In the genomic region with DNA sequence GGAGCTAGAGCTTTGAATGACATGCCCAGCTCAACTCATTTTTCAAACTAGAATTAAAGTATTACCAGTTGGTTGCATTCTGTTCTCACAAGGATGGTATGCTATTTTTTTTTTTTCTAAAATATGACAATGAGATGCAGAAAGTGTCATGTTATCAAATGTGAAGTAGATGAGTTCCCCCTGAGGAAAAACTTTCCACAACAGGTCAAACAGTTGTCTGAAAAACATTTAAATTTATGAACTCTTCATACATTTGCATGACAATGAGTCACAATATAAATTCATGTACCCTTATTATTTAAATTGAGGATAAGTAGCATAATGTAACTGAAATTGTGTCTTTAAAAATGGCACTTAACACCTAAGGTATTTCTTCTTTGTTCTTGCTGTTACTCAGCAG, we compare ENCODE assay signal across 8 cellular contexts.
"Had no signal": no experiment of that assay in that cellular context is flagged by ENCODE, and none has a peak within 500 bp of the region (broad histone marks: within the 10 kb centered on the region; RNA-seq: fewer than 3 reads in every experiment).

No MANE protein-coding gene starts in this region.

- H3K27ac ChIP-seq: GM23248 had no signal

- H3K4me3 ChIP-seq: GM23248, GM23338, HAP-1 had no signal

- H3K9me3 ChIP-seq: HAP-1 had no signal

- H3K4me2 ChIP-seq: GM23338 had no signal

- H2AFZ ChIP-seq: GM23248, GM23338 had no signal

- H3K36me3 ChIP-seq: HAP-1 had no signal

- DNase-seq: GM23248, GOT3, H7, H9, HCEC 1CT, HFFc6 had no signal

- H3K9ac ChIP-seq: GM23248 had no signal
